23 cellular contexts compared by ENCODE assay signal in the genomic region with DNA sequence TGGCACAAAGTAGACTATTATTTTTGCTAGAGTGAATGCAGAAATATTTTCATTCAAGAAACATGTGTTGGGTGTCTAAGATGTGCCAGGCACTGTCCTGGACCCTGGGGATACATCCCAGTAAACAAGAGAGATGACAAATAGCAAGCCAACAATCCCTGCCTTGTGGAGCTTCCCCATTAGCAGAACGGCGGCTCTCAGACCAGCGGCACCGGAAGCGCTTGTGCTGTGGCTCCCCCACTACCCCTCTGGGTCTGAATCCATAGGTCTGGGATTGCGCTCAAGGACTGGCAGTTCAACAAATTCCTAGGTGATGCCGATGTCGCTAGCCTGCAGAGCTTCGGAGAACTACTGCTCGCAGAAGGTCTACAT.
"Had no signal": no experiment of that assay in that cellular context is flagged by ENCODE, and none has a peak within 500 bp of the region (broad histone marks: within the 10 kb centered on the region; RNA-seq: fewer than 3 reads in every experiment).

No MANE protein-coding gene starts in this region.

- H3K27ac ChIP-seq: coronary artery, esophagus squamous epithelium, left lung, neural progenitor cell, parathyroid adenoma, prostate gland, right lobe of liver, suprapubic skin, transverse colon, vagina had no signal

- H3K27me3 ChIP-seq: esophagus squamous epithelium, left lung, neural progenitor cell, right lobe of liver, suprapubic skin, transverse colon, vagina had no signal

- H3K9ac ChIP-seq: neural progenitor cell, parathyroid adenoma had no signal

- H3K27ac Mint-ChIP-seq: effector memory CD8-positive, alpha-beta T cell; naive thymus-derived CD4-positive, alpha-beta T cell; nephron; neural progenitor cell; stimulated activated naive B cell treated with anti-CD40 and anti-IgM and Interleukin-4, amounts not matched to agents 10 μg/mL and 1 μg/mL and 100 μg/mL, for 72 hours; stimulated activated naive CD8-positive, alpha-beta T cell treated with anti-CD3 and anti-CD28 coated beads, Interleukin-15, Interleukin-2, amounts not matched to agents 100 ng/mL and 50 ng/mL, for 24 hours had no signal

- H3K4me1 Mint-ChIP-seq: nephron; stimulated activated naive B cell treated with anti-CD40 and anti-IgM and Interleukin-4, amounts not matched to agents 10 μg/mL and 1 μg/mL and 100 μg/mL, for 72 hours had no signal

- H3K36me3 Mint-ChIP-seq: naive thymus-derived CD4-positive, alpha-beta T cell; neural progenitor cell; stimulated activated naive B cell treated with anti-CD40 and anti-IgM and Interleukin-4, amounts not matched to agents 10 μg/mL and 1 μg/mL and 100 μg/mL, for 72 hours had no signal

- ATAC-seq: effector memory CD8-positive, alpha-beta T cell; left lung; naive thymus-derived CD4-positive, alpha-beta T cell; right lobe of liver; stimulated activated naive B cell treated with anti-CD40 and anti-IgM and Interleukin-4, amounts not matched to agents 10 μg/mL and 1 μg/mL and 100 μg/mL, for 72 hours had no signal

- H3K9me3 ChIP-seq: esophagus squamous epithelium, left lung, prostate gland, right lobe of liver, suprapubic skin, transverse colon, vagina had no signal

- H3K4me1 ChIP-seq: neural progenitor cell, parathyroid adenoma, right lobe of liver had no signal

- H3K4me3 Mint-ChIP-seq: effector memory CD8-positive, alpha-beta T cell; naive thymus-derived CD4-positive, alpha-beta T cell; nephron; neural progenitor cell; stimulated activated naive B cell treated with anti-CD40 and anti-IgM and Interleukin-4, amounts not matched to agents 10 μg/mL and 1 μg/mL and 100 μg/mL, for 72 hours; stimulated activated naive CD8-positive, alpha-beta T cell treated with anti-CD3 and anti-CD28 coated beads, Interleukin-15, Interleukin-2, amounts not matched to agents 100 ng/mL and 50 ng/mL, for 24 hours had no signal

- H3K9me3 Mint-ChIP-seq: effector memory CD8-positive, alpha-beta T cell; naive thymus-derived CD4-positive, alpha-beta T cell; nephron; stimulated activated naive B cell treated with anti-CD40 and anti-IgM and Interleukin-4, amounts not matched to agents 10 μg/mL and 1 μg/mL and 100 μg/mL, for 72 hours; stimulated activated naive CD8-positive, alpha-beta T cell treated with anti-CD3 and anti-CD28 coated beads, Interleukin-15, Interleukin-2, amounts not matched to agents 100 ng/mL and 50 ng/mL, for 24 hours had no signal

- DNase-seq: dermis blood vessel endothelial cell; effector memory CD8-positive, alpha-beta T cell; erythroblast; esophagus squamous epithelium; foreskin melanocyte; left lung; mesendoderm; midbrain; naive thymus-derived CD4-positive, alpha-beta T cell; right lobe of liver; small intestine; stimulated activated CD4-positive, alpha-beta T cell treated with anti-CD3 and anti-CD28 coated beads, Interleukin-15, amount 100 ng/mL, for 24 hours; stimulated activated CD4-positive, alpha-beta T cell treated with anti-CD3 and anti-CD28 coated beads, Interleukin-2, amount 100 ng/mL, for 48 hours; stimulated activated naive B cell treated with anti-CD40 and anti-IgM and Interleukin-4, amounts not matched to agents 10 μg/mL and 1 μg/mL and 100 μg/mL, for 72 hours; transverse colon had no signal

- H3K36me3 ChIP-seq: esophagus squamous epithelium, left lung, neural progenitor cell, prostate gland, right lobe of liver, suprapubic skin, transverse colon, vagina had no signal

- H3K27me3 Mint-ChIP-seq: naive thymus-derived CD4-positive, alpha-beta T cell; stimulated activated naive B cell treated with anti-CD40 and anti-IgM and Interleukin-4, amounts not matched to agents 10 μg/mL and 1 μg/mL and 100 μg/mL, for 72 hours; stimulated activated naive CD8-positive, alpha-beta T cell treated with anti-CD3 and anti-CD28 coated beads, Interleukin-15, Interleukin-2, amounts not matched to agents 100 ng/mL and 50 ng/mL, for 24 hours had no signal

- H3K4me3 ChIP-seq: coronary artery, esophagus squamous epithelium, left lung, neural progenitor cell, prostate gland, right lobe of liver, suprapubic skin, transverse colon, vagina had no signal
